Comparison of ENCODE assay signal across 13 cellular contexts in genomic region chr18:46660955-46661749, GRCh38. TPM values are rescaled to one million over a fixed set of nuclear protein-coding genes. Genes with fewer than 3 reads are reported as not detected.
A peak's percentile ranks its signal among the peaks of the same experiment; 100 is the strongest.
DNase-seq lines count a peak whose midpoint lies in the region; ATAC-seq, FAIRE-seq and TF ChIP-seq lines count a peak whose summit lies in the region.
"Had no signal": no experiment of that assay in that cellular context is flagged by ENCODE, and none has a peak within 500 bp of the region (broad histone marks: within the 10 kb centered on the region; RNA-seq: fewer than 3 reads in every experiment).

No MANE protein-coding gene starts in this region.

- H3K4me2 ChIP-seq in H1 (ENCODE audit: insufficient read depth in 1 of 2, low read depth in 2 of 2, low read length in 2 of 2): no peak overlapping the region

- no peaks in the 10 kb centered on the region for H3K79me1 ChIP-seq in H1 (ENCODE audit: low read depth, low read length)

- no peaks in the 10 kb centered on the region for H3K36me3 ChIP-seq in H1 (ENCODE audit: control insufficient read depth in 2 of 4, insufficient read depth in 4 of 4, low read length in 3 of 4)
- H3K36me3 ChIP-seq in tibial nerve: no peaks in the 10 kb centered on the region

- H2AFZ ChIP-seq in H1 (ENCODE audit: low read length): peak overlapping the region; percentile 56; the same call in 1 of the 2 replicates

- ATAC-seq in GM21515 (IDR thresholded peaks at IDR 0.05; ENCODE audit: unreplicated experiment) (no peak), HG02759 (IDR thresholded peaks at IDR 0.05; ENCODE audit: unreplicated experiment) (no peak)
- ATAC-seq: activated T-cell treated with anti-CD3 and anti-CD28 coated beads, Interleukin-2, amount 50 U/mL, for 72 hours; T-cell had no signal

- CTCF ChIA-PET in H1 (lab: Charles Lee; ENCODE audit: partially characterized antibody): interaction anchor here (0.6 to 10.1 kb wide), 21 partner anchors 9 to 380 kb away, joined by 3 to 148 read pairs (median 3); a partner anchor contains a TSS
- CTCF ChIA-PET in activated naive CD4-positive, alpha-beta T cell treated with anti-CD3 and anti-CD28 coated beads, Interleukin-2, amount 10 ng/mL, durations not matched to agents 7 days and 5 days (lab: Charles Lee): interaction anchor here (0.7 to 6.7 kb wide), 4 partner anchors 107 to 512 kb away, joined by 3 to 119 read pairs (median 16); a partner anchor contains a TSS

- TF ChIP-seq POLR2A in H1 (IDR thresholded peaks at IDR 0.05; ENCODE audit: control extremely low read depth in 1 of 2, low read depth in 2 of 2, low read length in 2 of 2) (no peak), tibial nerve (IDR thresholded peaks at IDR 0.05) (no peak)

- H3K27me3 ChIP-seq in H1 (replicated peaks in 1 of 4; ENCODE audit: control insufficient read depth in 3 of 4, extremely low read depth in 1 of 4, insufficient read depth in 3 of 4, low read length in 3 of 4) (no peaks in the 10 kb centered on the region), tibial nerve (no peaks in the 10 kb centered on the region)

- H2BK20ac ChIP-seq in H1 (ENCODE audit: low read length): no peak overlapping the region

- H3K79me2 ChIP-seq in H1 (ENCODE audit: control insufficient read depth in 1 of 2, insufficient read depth in 2 of 2, low read length in 2 of 2): no peaks in the 10 kb centered on the region

- H3K4me1 Mint-ChIP-seq in nephron progenitor cell: peaks cover 21% of the 10 kb centered on the region
- H3K4me1 Mint-ChIP-seq in activated naive CD4-positive, alpha-beta T cell treated with anti-CD3 and anti-CD28 coated beads, Interleukin-2, amount 10 ng/mL, durations not matched to agents 7 days and 5 days: no peaks in the 10 kb centered on the region
- H3K4me1 Mint-ChIP-seq: naive B cell had no signal

- no peak overlapping the region for H3K4ac ChIP-seq in H1 (replicated peaks; ENCODE audit: insufficient read length, low read depth, low read length)

- no peak overlapping the region for H3K4me3 Mint-ChIP-seq in nephron progenitor cell
- no peak overlapping the region for H3K4me3 Mint-ChIP-seq in activated naive CD4-positive, alpha-beta T cell treated with anti-CD3 and anti-CD28 coated beads, Interleukin-2, amount 10 ng/mL, durations not matched to agents 7 days and 5 days
- H3K4me3 Mint-ChIP-seq: activated T-cell treated with anti-CD3 and anti-CD28 coated beads, Interleukin-2, amount 50 U/mL, for 72 hours; naive B cell; T-cell had no signal

- 87% methylated on average over 9 of the region's 9 CpGs; no CpG with 5 or more reads in 1 of the 2 experiments for WGBS in H1 (ENCODE audit: extremely low coverage in 1 of 2, insufficient coverage in 1 of 2, insufficient read length in 1 of 2, insufficient replicate concordance in 2 of 2, low coverage in 1 of 2, low lambda C conversion rate in 2 of 2, missing lambda C conversion rate in 1 of 2), 2 experiments
- WGBS in tibial nerve, 2 donors: 58 to 63% methylated on average over 9 of the region's 9 CpGs

- H3K4me3 ChIP-seq in H1 (ENCODE audit: extremely low read depth in 1 of 4, insufficient read depth in 2 of 4, low read depth in 3 of 4, low read length in 4 of 4) (no peak overlapping the region), tibial nerve (no peak overlapping the region)

- H4K91ac ChIP-seq in H1 (replicated peaks; ENCODE audit: insufficient read length, low read length): no peak overlapping the region

- H3K9me3 ChIP-seq in H1 (ENCODE audit: insufficient read depth in 2 of 2, low read depth in 1 of 2, low read length in 1 of 2): peaks cover 6 to 8% of the 10 kb centered on the region in 2 experiments; a peak in 2 of 4 replicates
- H3K9me3 ChIP-seq in tibial nerve: no peaks in the 10 kb centered on the region

- no peak overlapping the region for H2BK120ac ChIP-seq in H1 (replicated peaks; ENCODE audit: low read depth, low read length)

- POLR2A ChIA-PET in H1 (lab: Charles Lee; ENCODE audit: partially characterized antibody): interaction anchor here (0.7 kb wide), 1 partner anchor 382 kb away, joined by 3 read pairs; no protein-coding TSS in a partner anchor

- peaks cover 10% of the 10 kb centered on the region for H3K9me3 Mint-ChIP-seq in nephron progenitor cell
- no peaks in the 10 kb centered on the region for H3K9me3 Mint-ChIP-seq in activated naive CD4-positive, alpha-beta T cell treated with anti-CD3 and anti-CD28 coated beads, Interleukin-2, amount 10 ng/mL, durations not matched to agents 7 days and 5 days
- H3K9me3 Mint-ChIP-seq: activated T-cell treated with anti-CD3 and anti-CD28 coated beads, Interleukin-2, amount 50 U/mL, for 72 hours; T-cell had no signal

- no peak overlapping the region for H3K18ac ChIP-seq in H1 (ENCODE audit: extremely low read depth, low read length)

- H3K14ac ChIP-seq in H1 (ENCODE audit: insufficient read length): no peak overlapping the region

- TF ChIP-seq EP300 in H1 (IDR thresholded peaks at IDR 0.05; ENCODE audit: borderline replicate concordance in 1 of 2, low read depth in 2 of 2, low read length in 2 of 2) (no peak), tibial nerve (IDR thresholded peaks at IDR 0.05) (no peak)

- DNase-seq in COR-L47 (lab: John Stamatoyannopoulos, UW) (peak; percentile 48), NCI-H2227 treated with DMSO at 0.1 percent for 48 hours (lab: John Stamatoyannopoulos, UW) (peak; percentile 33), H1 (ENCODE audit: low read depth in 1 of 2, low spot score in 2 of 2) (peak in 1 of 2 experiments; percentile 65), nephron progenitor cell (peak; percentile 21), tibial nerve (ENCODE audit: low spot score in 2 of 2) (no peak)
- DNase-seq in activated naive CD4-positive, alpha-beta T cell treated with anti-CD3 and anti-CD28 coated beads, Interleukin-2, amount 10 ng/mL, durations not matched to agents 7 days and 5 days: no peak
- DNase-seq: activated T-cell treated with anti-CD3 and anti-CD28 coated beads, Interleukin-2, amount 50 U/mL, for 72 hours; naive B cell; NCI-H187 treated with DMSO at 0.1 percent for 48 hours; T-cell had no signal

- no peaks in the 10 kb centered on the region for H4K20me1 ChIP-seq in H1 (replicated peaks in 1 of 2; ENCODE audit: control insufficient read depth in 1 of 2, insufficient read depth in 2 of 2, low read length in 2 of 2)

- H4K8ac ChIP-seq in H1 (ENCODE audit: extremely low read depth, insufficient read depth, low read length): no peak overlapping the region

- peaks cover 22% of the 10 kb centered on the region for H3K27me3 Mint-ChIP-seq in nephron progenitor cell (ENCODE audit: low read depth, poor library complexity)
- peaks cover 18% of the 10 kb centered on the region for H3K27me3 Mint-ChIP-seq in activated naive CD4-positive, alpha-beta T cell treated with anti-CD3 and anti-CD28 coated beads, Interleukin-2, amount 10 ng/mL, durations not matched to agents 7 days and 5 days

- no peak overlapping the region; the same call in 1 of the 2 replicates for H2BK15ac ChIP-seq in H1 (ENCODE audit: low read length)

- no peak overlapping the region for H3K27ac ChIP-seq in H1 (ENCODE audit: low read depth, low read length)
- no peak overlapping the region for H3K27ac ChIP-seq in tibial nerve
- H3K27ac ChIP-seq: epithelial cell of prostate had no signal

- H2AK5ac ChIP-seq in H1 (ENCODE audit: low read depth, low read length): no peak overlapping the region

- H3K36me3 Mint-ChIP-seq in nephron progenitor cell (ENCODE audit: low read depth): no peaks in the 10 kb centered on the region
- no peaks in the 10 kb centered on the region for H3K36me3 Mint-ChIP-seq in activated naive CD4-positive, alpha-beta T cell treated with anti-CD3 and anti-CD28 coated beads, Interleukin-2, amount 10 ng/mL, durations not matched to agents 7 days and 5 days
- H3K36me3 Mint-ChIP-seq: naive B cell, T-cell had no signal

- H4K5ac ChIP-seq in H1 (ENCODE audit: insufficient read length, low read depth, low read length): no peak overlapping the region

- TF ChIP-seq RAD21 in H1 (IDR thresholded peaks at IDR 0.05 in 1 of 2, conservative IDR thresholded peaks at IDR 0.05 in 1 of 2; ENCODE audit: low read depth in 2 of 2, low read length in 2 of 2): no peak

- FAIRE-seq in H1 (lab: Jason Lieb, UNC): no peak

- H3K9ac ChIP-seq in H1 (replicated peaks in 1 of 4; ENCODE audit: extremely low read depth in 1 of 4, low read depth in 3 of 4, low read length in 3 of 4): no peak overlapping the region

- H3K27ac Mint-ChIP-seq in nephron progenitor cell: no peak overlapping the region
- H3K27ac Mint-ChIP-seq in activated naive CD4-positive, alpha-beta T cell treated with anti-CD3 and anti-CD28 coated beads, Interleukin-2, amount 10 ng/mL, durations not matched to agents 7 days and 5 days: no peak overlapping the region
- H3K27ac Mint-ChIP-seq: activated T-cell treated with anti-CD3 and anti-CD28 coated beads, Interleukin-2, amount 50 U/mL, for 72 hours; T-cell had no signal

- H3K23me2 ChIP-seq in H1 (ENCODE audit: low read depth, low read length): no peaks in the 10 kb centered on the region

- no peak overlapping the region for H2BK12ac ChIP-seq in H1 (ENCODE audit: low read depth, low read length)

- TF ChIP-seq CTCF in H1 (IDR thresholded peaks at IDR 0.05; ENCODE audit: control extremely low read depth in 1 of 3, insufficient read depth in 1 of 3, low read depth in 1 of 3, low read length in 3 of 3): no peak
- no peak for TF ChIP-seq CTCF in nephron progenitor cell (IDR thresholded peaks at IDR 0.05)
- no peak for TF ChIP-seq CTCF in tibial nerve (IDR thresholded peaks at IDR 0.05)

- no peak overlapping the region for H2BK5ac ChIP-seq in H1 (ENCODE audit: low read depth, low read length)

- no peak overlapping the region for H3K23ac ChIP-seq in H1 (ENCODE audit: insufficient read length)

- H3K4me1 ChIP-seq in H1 (replicated peaks in 1 of 4; ENCODE audit: control insufficient read depth in 3 of 4, insufficient read depth in 4 of 4, low read length in 3 of 4) (peaks cover 0 to 9% (median 1%) of the 10 kb centered on the region in 4 experiments; a peak in 1 of 7 replicates), tibial nerve (no peaks in the 10 kb centered on the region)

- H3K56ac ChIP-seq in H1 (replicated peaks; ENCODE audit: insufficient read length, low read depth, low read length): no peak overlapping the region

RNA-seq across cellular contexts. Expression of gene LOXHD1, which starts 4.1 kb away (rescaled TPM):
- total RNA-seq in H1 (2021; fragmentation: NEBNext Ultra II Directional; extraction: Animal tissue kit (Norgen Biotek cat#: 25700)): not detected in 2 replicates
- 0.02 and 0.03 TPM in 2 replicates for polyA plus RNA-seq in H1 (2011; rRNA removed)
- 0.14 TPM for polyA plus RNA-seq in H1 (2011; cell fraction: cytosol; rRNA removed)
- 0.14 TPM for polyA plus RNA-seq in H1 (2011; cell fraction: nucleus; rRNA removed)
- polyA plus RNA-seq in H1 (2012, experiment 1 of 2): 0.08 to 0.09 TPM in 2 of 4 replicates, not detected in the others
- polyA plus RNA-seq in H1 (2012, experiment 2 of 2): not detected
- polyA plus RNA-seq in H1 (2013, experiment 1 of 2): 0.04 TPM
- polyA plus RNA-seq in H1 (2013, experiment 2 of 2): 0.06 TPM
- 0.06 and 0.15 TPM in 2 replicates for polyA minus RNA-seq in H1 (2011; rRNA and poly(A)+ RNA removed)
- 0.15 TPM for polyA minus RNA-seq in H1 (2011; cell fraction: cytosol; rRNA and poly(A)+ RNA removed)
- polyA minus RNA-seq in H1 (2011; cell fraction: nucleus; rRNA and poly(A)+ RNA removed): 0.20 TPM
- total RNA-seq in tibial nerve: under 1 TPM in 3 of 4 donors, not detected in 1; under 0.01 to 0.44 (median 0.21) TPM

Comparison
In these comparisons a context has a peak if more than half of its experiments do, and no peak if none do; other contexts are left out.
1. DNase-seq: peak in COR-L47 (single experiment), NCI-H2227 treated with DMSO at 0.1 percent for 48 hours (single experiment) and nephron progenitor cell (single experiment); none in tibial nerve (0 of 2) and activated naive CD4-positive, alpha-beta T cell treated with anti-CD3 and anti-CD28 coated beads, Interleukin-2, amount 10 ng/mL, durations not matched to agents 7 days and 5 days (single experiment).